ENCODE assay signal across 13 cellular contexts in the genomic region with DNA sequence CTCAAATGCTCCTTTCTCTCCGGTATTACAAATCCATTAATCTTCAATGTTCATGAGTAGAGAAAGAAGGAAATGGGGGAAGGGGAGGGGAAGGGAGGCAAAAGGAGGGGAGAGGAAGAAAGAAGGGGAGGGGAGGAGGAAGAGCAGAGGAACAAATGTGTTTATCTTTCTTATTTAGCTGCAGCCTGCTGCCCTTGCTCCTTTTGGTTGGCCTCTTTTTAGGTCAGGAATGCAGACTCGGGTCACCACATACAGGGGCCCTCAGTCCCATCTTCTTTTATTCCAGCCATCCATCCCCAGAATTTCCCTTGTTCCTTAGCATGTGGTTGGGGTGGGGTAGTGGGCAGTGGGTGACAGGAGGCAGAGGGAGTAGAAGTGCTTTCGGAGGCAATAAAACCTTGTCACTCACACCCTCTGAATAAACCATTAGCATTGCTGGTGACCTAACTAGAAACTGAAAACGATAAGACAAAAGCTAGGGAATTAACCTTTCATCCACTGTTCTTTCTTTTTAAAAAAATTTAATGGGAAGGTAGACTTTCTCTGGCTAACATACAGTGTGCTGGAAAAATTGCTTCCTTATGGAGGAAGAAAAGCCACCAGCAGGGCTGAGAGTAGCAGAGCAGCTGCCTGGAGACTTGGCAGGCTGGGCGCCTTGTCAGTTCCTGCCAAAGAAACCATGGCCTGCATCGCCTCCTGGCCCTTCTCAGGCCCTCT. TPM values are rescaled to one million over a fixed set of nuclear protein-coding genes. Genes with fewer than 3 reads are reported as not detected.
DNase-seq lines count a peak whose midpoint lies in the region; ATAC-seq and TF ChIP-seq lines count a peak whose summit lies in the region.
"Had no signal": no experiment of that assay in that cellular context is flagged by ENCODE, and none has a peak within 500 bp of the region (broad histone marks: within the 10 kb centered on the region; RNA-seq: fewer than 3 reads in every experiment).

No MANE protein-coding gene starts in this region.

- no peaks in the 10 kb centered on the region for H3K36me3 Mint-ChIP-seq in neural crest cell (ENCODE audit: low read depth)
- H3K36me3 Mint-ChIP-seq in activated CD4-positive, alpha-beta T cell treated with anti-CD3 and anti-CD28 coated beads for 36 hours (ENCODE audit: low read depth) = no peaks in the 10 kb centered on the region
- H3K36me3 Mint-ChIP-seq in stimulated activated effector memory CD8-positive, alpha-beta T cell treated with anti-CD3 and anti-CD28 coated beads, Interleukin-12 subunit alpha, Interleukin-12 subunit beta, amount 100 ng/mL, for 72 hours = no peaks in the 10 kb centered on the region
- H3K36me3 Mint-ChIP-seq: activated naive CD4-positive, alpha-beta T cell treated with anti-CD3 and anti-CD28 coated beads, Interleukin-2, amount 50 U/mL, for 72 hours; natural killer cell had no signal

- CTCF ChIA-PET in activated CD4-positive, alpha-beta T cell treated with anti-CD3 and anti-CD28 coated beads for 36 hours (lab: Charles Lee) = interaction anchor here (0.6 kb wide), 1 partner anchor 44 kb away, joined by 4 read pairs; no protein-coding TSS in a partner anchor
- CTCF ChIA-PET in PC-9 (lab: Charles Lee) = no interaction called here

- no peaks in the 10 kb centered on the region for H3K9me2 ChIP-seq in PC-9 (ENCODE audit: insufficient read depth)

- no peaks in the 10 kb centered on the region for H3K27me3 Mint-ChIP-seq in neural crest cell (ENCODE audit: low read depth)
- peaks cover 12% of the 10 kb centered on the region for H3K27me3 Mint-ChIP-seq in activated CD4-positive, alpha-beta T cell treated with anti-CD3 and anti-CD28 coated beads for 36 hours
- H3K27me3 Mint-ChIP-seq: activated B cell treated with CpG ODN at 0.5 μM for 24 hours had no signal

- no peak overlapping the region for H3K27ac Mint-ChIP-seq in neural crest cell (ENCODE audit: unreplicated experiment)
- no peak overlapping the region for H3K27ac Mint-ChIP-seq in activated CD4-positive, alpha-beta T cell treated with anti-CD3 and anti-CD28 coated beads for 36 hours
- no peak overlapping the region for H3K27ac Mint-ChIP-seq in stimulated activated effector memory CD8-positive, alpha-beta T cell treated with anti-CD3 and anti-CD28 coated beads, Interleukin-12 subunit alpha, Interleukin-12 subunit beta, amount 100 ng/mL, for 72 hours
- H3K27ac Mint-ChIP-seq: activated B cell treated with CpG ODN at 0.5 μM for 24 hours; activated naive CD4-positive, alpha-beta T cell treated with anti-CD3 and anti-CD28 coated beads, Interleukin-2, amount 50 U/mL, for 72 hours; natural killer cell had no signal

- no peaks in the 10 kb centered on the region for H4K20me1 ChIP-seq in PC-9 (ENCODE audit: insufficient read depth)
- H4K20me1 ChIP-seq: BLaER1 had no signal

- H3K4me3 Mint-ChIP-seq in neural crest cell = peak overlapping the region; percentile 36
- no peak overlapping the region for H3K4me3 Mint-ChIP-seq in activated CD4-positive, alpha-beta T cell treated with anti-CD3 and anti-CD28 coated beads for 36 hours
- H3K4me3 Mint-ChIP-seq in stimulated activated effector memory CD8-positive, alpha-beta T cell treated with anti-CD3 and anti-CD28 coated beads, Interleukin-12 subunit alpha, Interleukin-12 subunit beta, amount 100 ng/mL, for 72 hours = no peak overlapping the region
- H3K4me3 Mint-ChIP-seq: activated B cell treated with CpG ODN at 0.5 μM for 24 hours, natural killer cell had no signal

- H3K9me3 Mint-ChIP-seq in neural crest cell = peaks cover under 1% of the 10 kb centered on the region
- H3K9me3 Mint-ChIP-seq in activated CD4-positive, alpha-beta T cell treated with anti-CD3 and anti-CD28 coated beads for 36 hours (ENCODE audit: low read depth) = peaks cover under 1% of the 10 kb centered on the region
- H3K9me3 Mint-ChIP-seq in stimulated activated effector memory CD8-positive, alpha-beta T cell treated with anti-CD3 and anti-CD28 coated beads, Interleukin-12 subunit alpha, Interleukin-12 subunit beta, amount 100 ng/mL, for 72 hours = no peaks in the 10 kb centered on the region

- intact Hi-C loops in activated CD4-positive, alpha-beta T cell treated with anti-CD3 and anti-CD28 coated beads for 36 hours (cut with DNase I, micrococcal nuclease) = no loop called here
- intact Hi-C loops in PC-9 (cut with micrococcal nuclease; ENCODE audit: unreplicated experiment) = no loop called here

- ATAC-seq in activated CD4-positive, alpha-beta T cell treated with anti-CD3 and anti-CD28 coated beads for 36 hours = no peak
- ATAC-seq in stimulated activated effector memory CD8-positive, alpha-beta T cell treated with anti-CD3 and anti-CD28 coated beads, Interleukin-12 subunit alpha, Interleukin-12 subunit beta, amount 100 ng/mL, for 72 hours = no peak
- no peak for ATAC-seq in GM18870 (IDR thresholded peaks at IDR 0.05; ENCODE audit: unreplicated experiment)
- ATAC-seq: activated naive CD4-positive, alpha-beta T cell treated with anti-CD3 and anti-CD28 coated beads, Interleukin-2, amount 50 U/mL, for 72 hours; natural killer cell had no signal

- no peak overlapping the region for H3K4me2 ChIP-seq in PC-9
- H3K4me2 ChIP-seq: BLaER1 had no signal

- POLR2A ChIA-PET in activated CD4-positive, alpha-beta T cell treated with anti-CD3 and anti-CD28 coated beads for 36 hours (lab: Charles Lee) = no interaction called here
- POLR2A ChIA-PET in PC-9 (lab: Charles Lee; ENCODE audit: unreplicated experiment) = no interaction called here

- DNase-seq in NCI-H69 (lab: John Stamatoyannopoulos, UW) (peak; percentile 48), fibroblast of mammary gland (ENCODE audit: low read depth) (peak; percentile 32), neural crest cell (ENCODE audit: low read depth, low spot score) (no peak), PC-9 (no peak)
- no peak for DNase-seq in activated CD4-positive, alpha-beta T cell treated with anti-CD3 and anti-CD28 coated beads for 36 hours
- DNase-seq in stimulated activated effector memory CD8-positive, alpha-beta T cell treated with anti-CD3 and anti-CD28 coated beads, Interleukin-12 subunit alpha, Interleukin-12 subunit beta, amount 100 ng/mL, for 72 hours (ENCODE audit: low spot score in 2 of 2) = no peak
- DNase-seq: activated B cell treated with CpG ODN at 0.5 μM for 24 hours, natural killer cell had no signal

- no peaks in the 10 kb centered on the region for H3F3A ChIP-seq in PC-9 (ENCODE audit: insufficient read depth, low read depth)

- H3K4me3 ChIP-seq in fibroblast of mammary gland (ENCODE audit: control insufficient read depth, low read depth, low read length) = no peak overlapping the region
- no peak overlapping the region for H3K4me3 ChIP-seq in PC-9
- H3K4me3 ChIP-seq: BLaER1 had no signal

- no peaks in the 10 kb centered on the region for H3K9me3 ChIP-seq in PC-9 (ENCODE audit: insufficient read depth, low read depth)
- H3K9me3 ChIP-seq: BLaER1 had no signal

- no peaks in the 10 kb centered on the region for H3K36me3 ChIP-seq in PC-9 (ENCODE audit: low read depth)
- H3K36me3 ChIP-seq: BLaER1 had no signal

- TF ChIP-seq CTCF in C4-2B (conservative IDR thresholded peaks at IDR 0.05) (no peak), fibroblast of mammary gland (conservative IDR thresholded peaks at IDR 0.05; ENCODE audit: control insufficient read depth, insufficient read depth, low read depth, low read length) (no peak), neural crest cell (conservative IDR thresholded peaks at IDR 0.05) (no peak), PC-9 (conservative IDR thresholded peaks at IDR 0.05) (no peak)

- no peaks in the 10 kb centered on the region for H3K79me2 ChIP-seq in PC-9 (ENCODE audit: low read depth)

- H3K4me1 ChIP-seq in PC-9 (replicated peaks; ENCODE audit: insufficient read depth) = no peaks in the 10 kb centered on the region

- no TSS peak for BruUV-seq in PC-9 (replicated peaks; lab: Mats Ljungman, UMichigan)

- no peaks in the 10 kb centered on the region for H3K27me3 ChIP-seq in PC-9 (ENCODE audit: insufficient read depth, low read depth)
- H3K27me3 ChIP-seq: BLaER1 had no signal

- H3K27ac ChIP-seq in C4-2B (peak overlapping the region; percentile 13; the same call in 1 of the 2 replicates), PC-9 (no peak overlapping the region)
- H3K27ac ChIP-seq: BLaER1 had no signal

- H3K4me1 Mint-ChIP-seq in neural crest cell = peaks cover 32% of the 10 kb centered on the region
- peaks cover 8% of the 10 kb centered on the region for H3K4me1 Mint-ChIP-seq in activated CD4-positive, alpha-beta T cell treated with anti-CD3 and anti-CD28 coated beads for 36 hours
- H3K4me1 Mint-ChIP-seq in stimulated activated effector memory CD8-positive, alpha-beta T cell treated with anti-CD3 and anti-CD28 coated beads, Interleukin-12 subunit alpha, Interleukin-12 subunit beta, amount 100 ng/mL, for 72 hours = no peaks in the 10 kb centered on the region
- H3K4me1 Mint-ChIP-seq: activated B cell treated with CpG ODN at 0.5 μM for 24 hours, natural killer cell had no signal

- no peak overlapping the region for H2AFZ ChIP-seq in PC-9

RNA-seq across cellular contexts. Expression of a gene that starts 16.8 kb away (rescaled TPM):
- 0.58 and 0.64 TPM in 2 replicates for total RNA-seq in neural crest cell
- under 1 TPM in 1 of 2 experiments, not detected in 1; 0.02 TPM for total RNA-seq in activated CD4-positive, alpha-beta T cell treated with anti-CD3 and anti-CD28 coated beads for 36 hours
- total RNA-seq in PC-9 (2021) = not detected in 2 replicates
- total RNA-seq: glomerular endothelial cell had no signal

Comparison
In these comparisons a context has a peak if more than half of its experiments do, and no peak if none do; other contexts are left out.
1. DNase-seq: peak in NCI-H69 (single experiment) and fibroblast of mammary gland (single experiment); none in neural crest cell (single experiment), activated CD4-positive, alpha-beta T cell treated with anti-CD3 and anti-CD28 coated beads for 36 hours (single experiment), PC-9 (0 of 2) and stimulated activated effector memory CD8-positive, alpha-beta T cell treated with anti-CD3 and anti-CD28 coated beads, Interleukin-12 subunit alpha, Interleukin-12 subunit beta, amount 100 ng/mL, for 72 hours (0 of 2).